8 cellular contexts compared by ENCODE assay signal in the genomic region with DNA sequence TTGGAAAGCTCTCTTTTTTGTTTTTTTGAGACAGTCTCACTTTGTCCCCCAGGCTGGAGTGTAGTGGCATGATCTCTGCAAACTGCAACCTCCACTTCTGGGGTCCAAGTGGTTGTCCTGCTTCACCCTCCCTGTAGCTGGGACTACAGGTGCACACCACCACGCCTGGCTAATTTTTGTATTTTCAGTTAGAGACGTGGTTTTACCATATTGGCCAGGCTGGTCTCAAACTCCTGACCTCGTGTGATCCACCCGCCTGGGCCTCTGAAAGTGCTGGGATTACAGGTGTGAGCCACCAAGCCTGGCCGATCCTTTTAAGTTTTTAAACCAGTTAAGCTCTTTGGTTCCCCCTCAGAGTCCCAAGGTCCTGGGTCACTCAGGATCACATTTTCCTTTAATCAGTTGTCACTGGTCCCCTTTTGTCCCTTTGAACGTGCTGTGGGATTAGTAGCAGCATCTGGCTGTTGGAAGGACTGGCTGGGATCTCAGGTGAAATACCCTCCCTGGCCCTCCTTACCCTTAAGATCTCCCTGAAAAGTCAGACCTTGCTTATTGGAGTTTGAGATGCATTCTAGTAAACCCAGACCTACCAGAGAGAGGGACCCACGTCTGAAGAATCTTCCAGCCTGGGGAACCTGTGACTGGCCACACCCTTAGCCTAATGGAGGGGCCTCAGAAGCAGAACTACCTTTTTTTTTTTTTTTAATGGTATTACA. TPM values are rescaled to one million over a fixed set of nuclear protein-coding genes. Genes with fewer than 3 reads are reported as not detected.
DNase-seq lines count a peak whose midpoint lies in the region; TF ChIP-seq lines count a peak whose summit lies in the region.

No MANE protein-coding gene starts in this region.

- H4K8ac ChIP-seq in trophoblast cell (ENCODE audit: low read depth, low read length) = no peak overlapping the region

- H3K4me2 ChIP-seq in trophoblast cell (ENCODE audit: low read length) = peak overlapping the region; percentile 32

- no peak overlapping the region for H3K14ac ChIP-seq in trophoblast cell (ENCODE audit: low read length)

- H3K36me3 ChIP-seq in trophoblast cell (ENCODE audit: control insufficient read depth in 1 of 2, insufficient read depth in 2 of 2, low read length in 2 of 2) = peaks cover 9 to 32% of the 10 kb centered on the region in 2 experiments

- no peak for TF ChIP-seq CTCF in fibroblast of pulmonary artery (IDR thresholded peaks at IDR 0.05; ENCODE audit: low read length, missing control alignments)

- no peak overlapping the region for H2AFZ ChIP-seq in trophoblast cell (ENCODE audit: insufficient read depth, low read length, poor library complexity)

- H3K9me3 ChIP-seq in trophoblast cell (ENCODE audit: insufficient read depth, low read depth, low read length) = no peaks in the 10 kb centered on the region

- no peak overlapping the region for H3K23ac ChIP-seq in trophoblast cell (ENCODE audit: low read length)

- H3K27me3 ChIP-seq in trophoblast cell (ENCODE audit: insufficient read depth, low read length) = no peaks in the 10 kb centered on the region

- H2BK12ac ChIP-seq in trophoblast cell (ENCODE audit: low read length) = no peak overlapping the region

- no peak overlapping the region for H4K91ac ChIP-seq in trophoblast cell (ENCODE audit: low read depth, low read length)

- H3K4ac ChIP-seq in trophoblast cell (ENCODE audit: low read depth, low read length) = no peak overlapping the region

- no peak overlapping the region for H2BK5ac ChIP-seq in trophoblast cell (ENCODE audit: low read depth, low read length, poor library complexity)

- no peak overlapping the region for H3K18ac ChIP-seq in trophoblast cell (ENCODE audit: low read length)

- no peak overlapping the region for H2BK120ac ChIP-seq in trophoblast cell (ENCODE audit: insufficient read depth, low read length, poor library complexity)

- peak overlapping the region; percentile 51 for H3K27ac ChIP-seq in trophoblast cell (ENCODE audit: low read depth, low read length)

- H4K12ac ChIP-seq in trophoblast cell (ENCODE audit: low read depth, low read length) = no peak overlapping the region

- H3K4me1 ChIP-seq in trophoblast cell (ENCODE audit: control insufficient read depth in 1 of 2, insufficient read depth in 2 of 2, low read length in 2 of 2) = peaks cover 3 to 5% of the 10 kb centered on the region in 2 experiments

- H3K79me1 ChIP-seq in trophoblast cell (ENCODE audit: low read length) = peaks cover 4% of the 10 kb centered on the region

- H3K9ac ChIP-seq in trophoblast cell (ENCODE audit: low read length) = no peak overlapping the region

- no peak overlapping the region for H2AK5ac ChIP-seq in trophoblast cell (ENCODE audit: low read length)

- WGBS in trophoblast cell (ENCODE audit: extremely low coverage, insufficient coverage, insufficient read length) = no CpG with 5 or more reads among the region's 7 CpGs

- peaks cover 10% of the 10 kb centered on the region for H3K79me2 ChIP-seq in trophoblast cell (ENCODE audit: control insufficient read depth, insufficient read depth, low read length, poor library complexity)

- peak; percentile 90 for DNase-seq in NCI-H2171 treated with DMSO at 0.1 percent for 48 hours (lab: John Stamatoyannopoulos, UW)
- no peak for DNase-seq in NCI-H2171 (lab: John Stamatoyannopoulos, UW)
- peak; percentile 83 for DNase-seq in H4 (ENCODE audit: low spot score)
- peak; percentile 99 for DNase-seq in M059J (ENCODE audit: low read depth)
- DNase-seq in activated CD4-positive, alpha-beta T cell treated with anti-CD3 and anti-CD28 coated beads, Interleukin-2, amount 50 U/mL, for 1 hour = peak; percentile 57
- peak; percentile 95 for DNase-seq in fibroblast of pulmonary artery (ENCODE audit: low read depth)
- DNase-seq in trophoblast cell = peak; percentile 84 to 85
- no peak for DNase-seq in SKM-1 (lab: John Stamatoyannopoulos, UW; ENCODE audit: unreplicated experiment)

- H3K4me3 ChIP-seq in fibroblast of pulmonary artery (replicated peaks; ENCODE audit: low read depth, low read length) (peak overlapping the region; percentile 89), trophoblast cell (ENCODE audit: low read depth, low read length) (no peak overlapping the region)

RNA-seq across cellular contexts. Expression of a gene that starts 8.1 kb away (rescaled TPM):
- 168 and 177 TPM in 2 replicates for total RNA-seq in H4 (2014; rRNA removed; shearing (Covaris generic))
- 370 and 608 TPM in 2 replicates for total RNA-seq in M059J (2014; rRNA removed; shearing (Covaris generic))
- 597 and 615 TPM in 2 replicates for polyA plus RNA-seq in trophoblast cell (2013)

RNA-seq across cellular contexts. Expression of a gene that starts 18.0 kb away (rescaled TPM):
- 34.5 and 38.6 TPM in 2 replicates for total RNA-seq in H4 (2014; rRNA removed; shearing (Covaris generic))
- 59.7 and 96.5 TPM in 2 replicates for total RNA-seq in M059J (2014; rRNA removed; shearing (Covaris generic))
- polyA plus RNA-seq in trophoblast cell (2013) = 117 and 118 TPM in 2 replicates

RNA-seq across cellular contexts. Expression of a gene that starts 51.2 kb away (rescaled TPM):
- total RNA-seq in H4 (2014; rRNA removed; shearing (Covaris generic)) = 4.2 and 6.3 TPM in 2 replicates
- 15.1 and 27.3 TPM in 2 replicates for total RNA-seq in M059J (2014; rRNA removed; shearing (Covaris generic))
- polyA plus RNA-seq in trophoblast cell (2013) = 36.2 and 40.2 TPM in 2 replicates

Comparison
In these comparisons a context has a peak if more than half of its experiments do, and no peak if none do; other contexts are left out.
1. DNase-seq: peak in NCI-H2171 treated with DMSO at 0.1 percent for 48 hours (single experiment), H4 (single experiment), M059J (single experiment), activated CD4-positive, alpha-beta T cell treated with anti-CD3 and anti-CD28 coated beads, Interleukin-2, amount 50 U/mL, for 1 hour (single experiment), fibroblast of pulmonary artery (single experiment) and trophoblast cell (2 of 2); none in NCI-H2171 (single experiment) and SKM-1 (single experiment).